ENCODE assay signal across 8 cellular contexts in the genomic region with DNA sequence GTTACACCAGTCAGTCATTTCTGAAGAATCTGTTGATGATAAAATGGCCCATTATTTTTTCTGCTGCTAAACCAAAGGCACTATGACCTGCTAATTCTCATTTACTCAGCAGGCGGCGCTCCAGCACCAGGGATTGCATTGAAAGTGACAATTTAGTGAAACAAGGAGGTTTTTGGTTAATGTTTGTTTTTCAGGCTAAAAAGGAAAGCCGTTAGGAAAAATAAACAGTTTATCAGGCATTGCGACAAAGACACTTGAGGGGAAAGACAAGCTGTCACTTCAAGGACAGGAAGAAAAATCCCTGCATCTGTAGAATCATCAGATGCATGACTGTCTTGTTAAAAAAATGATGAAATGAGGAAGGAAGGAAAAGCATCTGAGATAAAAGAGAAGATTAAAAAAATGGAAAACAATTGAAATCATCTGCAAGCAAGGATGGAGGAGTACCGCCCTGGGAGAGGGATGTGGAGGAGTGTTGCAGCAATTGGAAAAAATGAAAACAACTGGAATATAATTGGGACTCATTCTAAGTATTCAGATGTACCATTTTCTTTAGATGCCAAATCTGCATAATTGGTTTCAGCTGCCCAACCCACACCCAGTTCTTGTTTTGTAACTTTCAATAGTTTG. TPM values are rescaled to one million over a fixed set of nuclear protein-coding genes. Genes with fewer than 3 reads are reported as not detected.
A peak's percentile ranks its signal among the peaks of the same experiment; 100 is the strongest.
DNase-seq lines count a peak whose midpoint lies in the region; ATAC-seq, FAIRE-seq and TF ChIP-seq lines count a peak whose summit lies in the region.

No MANE protein-coding gene starts in this region.

- peak; percentile 4 for DNase-seq in NCI-H1436 (lab: John Stamatoyannopoulos, UW)
- no peak for DNase-seq in NCI-H1436 treated with DMSO at 0.1 percent for 48 hours (lab: John Stamatoyannopoulos, UW)
- DNase-seq in RCC 7860 (ENCODE audit: low spot score): peak; percentile 39
- DNase-seq in activated naive CD4-positive, alpha-beta T cell treated with anti-CD3 and anti-CD28 coated beads, Interleukin-2, amount 10 ng/mL, durations not matched to agents 7 days and 5 days: peak; percentile 77
- peak; percentile 48 to 77 (median 63) for DNase-seq in heart left ventricle
- DNase-seq in renal cortical epithelial cell (ENCODE audit: low read depth): peak; percentile 43
- DNase-seq in GDM1 (lab: John Stamatoyannopoulos, UW): no peak

- no peaks in the 10 kb centered on the region for H3K9me3 ChIP-seq in heart left ventricle

- peaks cover 19% of the 10 kb centered on the region for H3K27me3 Mint-ChIP-seq in activated naive CD4-positive, alpha-beta T cell treated with anti-CD3 and anti-CD28 coated beads, Interleukin-2, amount 10 ng/mL, durations not matched to agents 7 days and 5 days

- H3K36me3 ChIP-seq in heart left ventricle: no peaks in the 10 kb centered on the region

- no peaks in the 10 kb centered on the region for H3K4me1 Mint-ChIP-seq in activated naive CD4-positive, alpha-beta T cell treated with anti-CD3 and anti-CD28 coated beads, Interleukin-2, amount 10 ng/mL, durations not matched to agents 7 days and 5 days

- TF ChIP-seq POLR2A in heart left ventricle (IDR thresholded peaks at IDR 0.05): no peak

- intact Hi-C loops in heart left ventricle (cut with DNase I): loop anchor here in 9 of 10 donors (1.0 to 10.0 kb wide), 11 partner anchors 238 to 686 kb away; partner anchors contain the start of gene THRB (in 1 of the 9)

- no peaks in the 10 kb centered on the region for H3K9me3 Mint-ChIP-seq in activated naive CD4-positive, alpha-beta T cell treated with anti-CD3 and anti-CD28 coated beads, Interleukin-2, amount 10 ng/mL, durations not matched to agents 7 days and 5 days

- CTCF ChIA-PET in activated naive CD4-positive, alpha-beta T cell treated with anti-CD3 and anti-CD28 coated beads, Interleukin-2, amount 10 ng/mL, durations not matched to agents 7 days and 5 days (lab: Charles Lee): interaction anchor here (0.6 to 2.0 kb wide), 5 partner anchors 111 to 369 kb away, joined by 3 to 14 read pairs (median 5); no protein-coding TSS in a partner anchor

- H3K36me3 Mint-ChIP-seq in activated naive CD4-positive, alpha-beta T cell treated with anti-CD3 and anti-CD28 coated beads, Interleukin-2, amount 10 ng/mL, durations not matched to agents 7 days and 5 days: no peaks in the 10 kb centered on the region

- no peak for FAIRE-seq in RCC 7860 (lab: Jason Lieb, UNC)

- H3K27me3 ChIP-seq in heart left ventricle: no peaks in the 10 kb centered on the region

- ATAC-seq in HG03378 (IDR thresholded peaks at IDR 0.05; ENCODE audit: unreplicated experiment) (peak; percentile 59), heart left ventricle (peak in 1 of 4 donors; percentile 30)

- H3K27ac Mint-ChIP-seq in activated naive CD4-positive, alpha-beta T cell treated with anti-CD3 and anti-CD28 coated beads, Interleukin-2, amount 10 ng/mL, durations not matched to agents 7 days and 5 days: no peak overlapping the region

- TF ChIP-seq CTCF in heart left ventricle (IDR thresholded peaks at IDR 0.05): peak; percentile 64 to 95 (median 88)

- H3K4me3 Mint-ChIP-seq in activated naive CD4-positive, alpha-beta T cell treated with anti-CD3 and anti-CD28 coated beads, Interleukin-2, amount 10 ng/mL, durations not matched to agents 7 days and 5 days: no peak overlapping the region

- no peak overlapping the region for H3K27ac ChIP-seq in heart left ventricle

- H3K4me3 ChIP-seq in heart left ventricle: no peak overlapping the region

- H3K4me1 ChIP-seq in heart left ventricle: peaks cover 0 to 16% (median 7%) of the 10 kb centered on the region in 12 donors

- 10 to 13% (median 11%) methylated on average over 5 of the region's 5 CpGs for WGBS in heart left ventricle, 4 donors

RNA-seq across cellular contexts. Expression of gene NR1D2, which starts 54.0 kb away (rescaled TPM):
- total RNA-seq in heart left ventricle: 10 to 100 TPM; 16.2 to 62.1 (median 36.5) TPM
- polyA plus RNA-seq in heart left ventricle: 1 to 10 TPM; 5.6 to 7.5 TPM
- total RNA-seq in renal cortical epithelial cell: 16.3 and 22.5 TPM in 2 replicates

Comparison
In these comparisons a context has a peak if more than half of its experiments do, and no peak if none do; other contexts are left out.
1. DNase-seq: peak in NCI-H1436 (single experiment), RCC 7860 (single experiment), activated naive CD4-positive, alpha-beta T cell treated with anti-CD3 and anti-CD28 coated beads, Interleukin-2, amount 10 ng/mL, durations not matched to agents 7 days and 5 days (single experiment), heart left ventricle (5 of 5) and renal cortical epithelial cell (single experiment); none in NCI-H1436 treated with DMSO at 0.1 percent for 48 hours (single experiment) and GDM1 (single experiment).